Comparison of ENCODE assay signal across 19 cellular contexts in the genomic region with DNA sequence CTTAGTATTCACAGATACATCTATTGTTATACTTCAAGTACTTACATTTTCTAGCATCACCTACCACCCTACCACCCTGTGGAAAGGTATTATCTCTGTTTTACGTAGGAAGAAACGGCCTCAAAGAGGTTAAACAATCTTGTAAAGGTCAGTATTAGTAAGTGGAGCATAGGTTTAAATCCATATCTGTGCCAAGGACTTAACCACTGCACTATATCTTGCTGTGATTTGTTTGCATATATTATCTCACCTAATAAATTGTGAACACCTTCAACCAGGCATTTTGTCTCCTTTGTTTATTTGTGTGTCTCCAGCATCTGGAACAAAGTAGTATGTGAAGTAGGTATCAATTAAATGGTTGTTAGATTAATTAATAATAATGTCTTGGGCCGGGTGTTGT. TPM values are rescaled to one million over a fixed set of nuclear protein-coding genes. Genes with fewer than 3 reads are reported as not detected.
A peak's percentile ranks its signal among the peaks of the same experiment; 100 is the strongest.
DNase-seq lines count a peak whose midpoint lies in the region; ATAC-seq, FAIRE-seq and TF ChIP-seq lines count a peak whose summit lies in the region.
"Had no signal": no experiment of that assay in that cellular context is flagged by ENCODE, and none has a peak within 500 bp of the region (broad histone marks: within the 10 kb centered on the region; RNA-seq: fewer than 3 reads in every experiment).

No MANE protein-coding gene starts in this region.

- H3K27me3 ChIP-seq in Caco-2 (replicated peaks; ENCODE audit: control insufficient read depth, insufficient read depth, low read length), result no peaks in the 10 kb centered on the region
- no peaks in the 10 kb centered on the region for H3K27me3 ChIP-seq in endodermal cell (ENCODE audit: control insufficient read depth, insufficient read depth, low read length, poor library complexity, severe bottlenecking)
- no peaks in the 10 kb centered on the region for H3K27me3 ChIP-seq in smooth muscle cell (ENCODE audit: low read depth)
- H3K27me3 ChIP-seq: BLaER1 had no signal

- H3K9me3 Mint-ChIP-seq in Caco-2 (ENCODE audit: unreplicated experiment), result no peaks in the 10 kb centered on the region
- no peaks in the 10 kb centered on the region for H3K9me3 Mint-ChIP-seq in endodermal cell
- no peaks in the 10 kb centered on the region for H3K9me3 Mint-ChIP-seq in activated T-cell treated with anti-CD3 and anti-CD28 coated beads, Interleukin-2, amount 50 U/mL, for 24 hours
- H3K9me3 Mint-ChIP-seq: CD4-positive, CD25-positive, alpha-beta regulatory T cell had no signal

- H3K36me3 Mint-ChIP-seq in Caco-2 (ENCODE audit: insufficient read depth, unreplicated experiment) (peaks cover 89% of the 10 kb centered on the region), endodermal cell (ENCODE audit: low read depth) (peaks cover 65% of the 10 kb centered on the region)
- no peaks in the 10 kb centered on the region for H3K36me3 Mint-ChIP-seq in activated T-cell treated with anti-CD3 and anti-CD28 coated beads, Interleukin-2, amount 50 U/mL, for 24 hours (ENCODE audit: low read depth)
- H3K36me3 Mint-ChIP-seq: CD4-positive, CD25-positive, alpha-beta regulatory T cell had no signal

- ATAC-seq in GM18520 (IDR thresholded peaks at IDR 0.05; ENCODE audit: unreplicated experiment), result no peak
- ATAC-seq: GM12878 had no signal

- H3K4me3 ChIP-seq in Caco-2 (ENCODE audit: low read depth, low read length) (no peak overlapping the region), endodermal cell (ENCODE audit: low read length) (no peak overlapping the region), smooth muscle cell (no peak overlapping the region)
- H3K4me3 ChIP-seq: BLaER1, GM12878 had no signal

- CTCF ChIA-PET in Caco-2 (lab: Charles Lee), result interaction anchor here (0.5 kb wide), 1 partner anchor 101 kb away, joined by 3 read pairs; no protein-coding TSS in a partner anchor

- BruUV-seq in Caco-2 (replicated peaks; lab: Mats Ljungman, UMichigan), result no TSS peak

- H3K79me2 ChIP-seq in smooth muscle cell (ENCODE audit: low read depth), result peaks cover 91% of the 10 kb centered on the region

- H3K9ac ChIP-seq in endodermal cell (ENCODE audit: extremely low read depth, low read length, poor library complexity, severe bottlenecking) (no peak overlapping the region), smooth muscle cell (ENCODE audit: low read depth) (no peak overlapping the region)
- H3K9ac ChIP-seq: BLaER1, KMS-11 had no signal

- 68 to 100% methylated on average over 1 to 2 of the region's 3 CpGs for WGBS in endodermal cell (ENCODE audit: insufficient coverage in 1 of 2, insufficient read length in 1 of 2), 2 experiments
- 61% methylated on average over 3 of the region's 3 CpGs for WGBS in smooth muscle cell (ENCODE audit: low lambda C conversion rate)

- TF ChIP-seq CTCF in Caco-2 (IDR thresholded peaks at IDR 0.05; ENCODE audit: insufficient read depth in 1 of 2, low read depth in 1 of 2, low read length in 1 of 2, severe bottlenecking in 1 of 2, unreplicated experiment in 1 of 2) (no peak), endodermal cell (conservative IDR thresholded peaks at IDR 0.05) (no peak), smooth muscle cell (IDR thresholded peaks at IDR 0.05; ENCODE audit: borderline replicate concordance, insufficient read depth, poor library complexity, severe bottlenecking) (no peak)

- no peak overlapping the region for H3K27ac ChIP-seq in endodermal cell (ENCODE audit: low read depth, low read length)
- H3K27ac ChIP-seq in smooth muscle cell (ENCODE audit: low read depth), result peak overlapping the region; percentile 28
- H3K27ac ChIP-seq: BLaER1, KMS-11 had no signal

- H3K4me3 Mint-ChIP-seq in Caco-2 (ENCODE audit: unreplicated experiment) (no peak overlapping the region), endodermal cell (no peak overlapping the region)
- no peak overlapping the region for H3K4me3 Mint-ChIP-seq in activated T-cell treated with anti-CD3 and anti-CD28 coated beads, Interleukin-2, amount 50 U/mL, for 24 hours
- H3K4me3 Mint-ChIP-seq: CD4-positive, CD25-positive, alpha-beta regulatory T cell had no signal

- H3K9me3 ChIP-seq in Caco-2, result no peaks in the 10 kb centered on the region
- no peaks in the 10 kb centered on the region for H3K9me3 ChIP-seq in endodermal cell (ENCODE audit: control insufficient read depth, low read length)
- no peaks in the 10 kb centered on the region for H3K9me3 ChIP-seq in smooth muscle cell (replicated peaks; ENCODE audit: low read depth)
- H3K9me3 ChIP-seq: BLaER1 had no signal

- H2AFZ ChIP-seq in smooth muscle cell (ENCODE audit: low read depth), result no peak overlapping the region

- peak overlapping the region; percentile 72 for H3K27ac Mint-ChIP-seq in Caco-2 (ENCODE audit: unreplicated experiment)
- H3K27ac Mint-ChIP-seq in endodermal cell, result peak overlapping the region; percentile 58
- no peak overlapping the region for H3K27ac Mint-ChIP-seq in activated T-cell treated with anti-CD3 and anti-CD28 coated beads, Interleukin-2, amount 50 U/mL, for 24 hours
- H3K27ac Mint-ChIP-seq: CD4-positive, CD25-positive, alpha-beta regulatory T cell had no signal

- POLR2A ChIA-PET in Caco-2 (lab: Charles Lee), result no interaction called here

- FAIRE-seq in HTR-8/SVneo (lab: Jason Lieb, UNC), result peak; percentile 40
- FAIRE-seq: A204.1, GM12878, GM18507, H54 had no signal

- H3K4me1 Mint-ChIP-seq in Caco-2 (ENCODE audit: low read depth, unreplicated experiment) (peaks cover 86% of the 10 kb centered on the region), endodermal cell (peaks cover 36% of the 10 kb centered on the region)
- no peaks in the 10 kb centered on the region for H3K4me1 Mint-ChIP-seq in activated T-cell treated with anti-CD3 and anti-CD28 coated beads, Interleukin-2, amount 50 U/mL, for 24 hours (ENCODE audit: low read depth)
- H3K4me1 Mint-ChIP-seq: CD4-positive, CD25-positive, alpha-beta regulatory T cell had no signal

- H3K4me2 ChIP-seq in smooth muscle cell, result no peak overlapping the region
- H3K4me2 ChIP-seq: BLaER1, KMS-11 had no signal

- DNase-seq in Caco-2, result peak in 1 of 2 experiments; percentile 3
- DNase-seq in HTR-8/SVneo (ENCODE audit: insufficient read length, low spot score), result no peak
- no peak for DNase-seq in endodermal cell
- no peak for DNase-seq in smooth muscle cell (lab: John Stamatoyannopoulos, UW; ENCODE audit: unreplicated experiment)
- DNase-seq in activated T-cell treated with anti-CD3 and anti-CD28 coated beads, Interleukin-2, amount 50 U/mL, for 24 hours, result no peak
- no peak for DNase-seq in stimulated activated CD4-positive, alpha-beta T cell treated with anti-CD3 and anti-CD28 coated beads, Interleukin-1b, Interleukin-23, amount 100 ng/mL, for 48 hours
- DNase-seq: AML-193; Calu3; CD4-positive, CD25-positive, alpha-beta regulatory T cell; DMS 273 treated with DMSO at 0.1 percent for 48 hours had no signal

- peaks cover 86% of the 10 kb centered on the region for H4K20me1 ChIP-seq in smooth muscle cell (ENCODE audit: low read depth)
- H4K20me1 ChIP-seq: BLaER1 had no signal

- H3K27me3 Mint-ChIP-seq in Caco-2 (ENCODE audit: insufficient read depth, unreplicated experiment), result no peaks in the 10 kb centered on the region
- no peaks in the 10 kb centered on the region for H3K27me3 Mint-ChIP-seq in endodermal cell (ENCODE audit: insufficient read depth)
- peaks cover 26% of the 10 kb centered on the region for H3K27me3 Mint-ChIP-seq in activated T-cell treated with anti-CD3 and anti-CD28 coated beads, Interleukin-2, amount 50 U/mL, for 24 hours

- H3K4me1 ChIP-seq in Caco-2 (peaks cover 73% of the 10 kb centered on the region), endodermal cell (ENCODE audit: control insufficient read depth, insufficient read depth, low read length) (peaks cover 23% of the 10 kb centered on the region), smooth muscle cell (ENCODE audit: low read depth) (peaks cover 39% of the 10 kb centered on the region)

- H3K36me3 ChIP-seq in Caco-2 (ENCODE audit: control insufficient read depth, insufficient read depth, low read length) (peaks cover 8% of the 10 kb centered on the region), endodermal cell (ENCODE audit: control insufficient read depth, insufficient read depth, low read length) (peaks cover 65% of the 10 kb centered on the region), smooth muscle cell (ENCODE audit: low read depth) (peaks cover 4% of the 10 kb centered on the region)
- H3K36me3 ChIP-seq: BLaER1 had no signal

- intact Hi-C loops in Caco-2 (cut with micrococcal nuclease; ENCODE audit: unreplicated experiment), result no loop called here

- peaks cover 52% of the 10 kb centered on the region for H3F3A ChIP-seq in smooth muscle cell (ENCODE audit: low read depth)

RNA-seq across cellular contexts. Expression of a gene that starts 27.3 kb away (rescaled TPM):
- total RNA-seq in Caco-2 (2022) (583 and 601 TPM in 2 replicates), endodermal cell (100 to 1,000 TPM; 333 to 360 TPM), smooth muscle cell (51.0 and 54.6 TPM in 2 replicates)
- 139 TPM for polyA plus RNA-seq in endodermal cell (2013, experiment 1 of 2)
- polyA plus RNA-seq in endodermal cell (2013, experiment 2 of 2), result 139 TPM
- 49.7 and 51.4 TPM in 2 replicates for polyA plus RNA-seq in smooth muscle cell
- total RNA-seq: CD4-positive, CD25-positive, alpha-beta regulatory T cell; HT-29 had no signal
- polyA plus RNA-seq: CD4-positive, CD25-positive, alpha-beta regulatory T cell had no signal

RNA-seq across cellular contexts. Expression of a gene that starts 56.1 kb away (rescaled TPM):
- total RNA-seq in Caco-2 (2022) (0.59 and 0.63 TPM in 2 replicates), endodermal cell (1 to 10 TPM in 1 of 2 donors, not detected in 1; 1.1 TPM), smooth muscle cell (not detected in 2 replicates)
- not detected for polyA plus RNA-seq in endodermal cell (2013, experiment 1 of 2)
- 0.87 TPM for polyA plus RNA-seq in endodermal cell (2013, experiment 2 of 2)
- polyA plus RNA-seq in smooth muscle cell, result 1.6 and 1.9 TPM in 2 replicates
- total RNA-seq: Calu3; CD4-positive, CD25-positive, alpha-beta regulatory T cell; Daoy; GM12878; HT-29 had no signal
- polyA plus RNA-seq: CD4-positive, CD25-positive, alpha-beta regulatory T cell; GM12878 had no signal
